1 cellular context compared by ENCODE assay signal in genomic region chr5:68544091-68544655, GRCh38.
TF ChIP-seq lines count a peak whose summit lies in the region.

No MANE protein-coding gene starts in this region.

TF ChIP-seq in K562, 482 proteins besides CTCF, POLR2A, EP300 and RAD21 (continued from another document):
- TF ChIP-seq ZNF655 (CRISPR knock-in tag; IDR thresholded peaks at IDR 0.05): no peak
